In genomic region chr19:21749090-21749489, GRCh38 we compare ENCODE assay signal across 20 cellular contexts. TPM values are rescaled to one million over a fixed set of nuclear protein-coding genes. Genes with fewer than 3 reads are reported as not detected.
A peak's percentile ranks its signal among the peaks of the same experiment; 100 is the strongest.
DNase-seq lines count a peak whose midpoint lies in the region; ATAC-seq, FAIRE-seq and TF ChIP-seq lines count a peak whose summit lies in the region.
"Had no signal": no experiment of that assay in that cellular context is flagged by ENCODE, and none has a peak within 500 bp of the region (broad histone marks: within the 10 kb centered on the region; RNA-seq: fewer than 3 reads in every experiment).

No MANE protein-coding gene starts in this region.

- DNase-seq in ELR (ENCODE audit: low read depth) (peak; percentile 46), GM12878 (ENCODE audit: low read depth, low spot score) (no peak), trophoblast cell (no peak), cardiac septum (ENCODE audit: low spot score) (no peak), left ventricle myocardium inferior (no peak), mucosa of descending colon (no peak)
- DNase-seq: activated CD4-positive, alpha-beta T cell treated with anti-CD3 and anti-CD28 coated beads for 48 hours; activated CD8-positive, alpha-beta memory T cell treated with anti-CD3 and anti-CD28 coated beads, Interleukin-2, amount 50 U/mL, for 4 hours; activated effector memory CD4-positive, alpha-beta T cell treated with anti-CD3 and anti-CD28 coated beads, Interleukin-2, amount 50 U/mL, for 16 hours; CD8-positive, alpha-beta T cell; colonic mucosa; heart right ventricle; left ventricle myocardium superior; NCI-H146; NCI-H2171 treated with DMSO at 0.1 percent for 48 hours; NCI-H526 treated with DMSO at 0.1 percent for 48 hours; nephron progenitor cell; stimulated activated CD4-positive, alpha-beta T cell treated with anti-CD3 and anti-CD28 coated beads, Interleukin-2, amount 100 ng/mL, for 24 hours; transverse colon had no signal

- no peak overlapping the region for H3K18ac ChIP-seq in trophoblast cell (ENCODE audit: low read length)

- H3K9ac ChIP-seq in GM12878 (ENCODE audit: control insufficient read depth, insufficient read depth, low read length) = no peak overlapping the region
- H3K9ac ChIP-seq in trophoblast cell (ENCODE audit: low read length) = no peak overlapping the region

- TF ChIP-seq RAD21 in GM12878 (IDR thresholded peaks at IDR 0.05; ENCODE audit: insufficient read depth, low read depth, low read length) = no peak

- no peak overlapping the region for H3K4ac ChIP-seq in trophoblast cell (ENCODE audit: low read depth, low read length)

- no peak overlapping the region for H4K12ac ChIP-seq in trophoblast cell (ENCODE audit: low read depth, low read length)

- no peak overlapping the region for H2AK5ac ChIP-seq in trophoblast cell (ENCODE audit: low read length)

- peaks cover 4% of the 10 kb centered on the region; the same call in 2 of the 3 replicates for H3K9me3 ChIP-seq in GM12878 (replicated peaks; ENCODE audit: control insufficient read depth, insufficient read depth, low read length)
- no peaks in the 10 kb centered on the region for H3K9me3 ChIP-seq in trophoblast cell (ENCODE audit: insufficient read depth, low read depth, low read length)
- H3K9me3 ChIP-seq in left ventricle myocardium inferior (replicated peaks) = no peaks in the 10 kb centered on the region
- no peaks in the 10 kb centered on the region for H3K9me3 ChIP-seq in mucosa of descending colon
- H3K9me3 ChIP-seq: colonic mucosa had no signal

- H3K79me2 ChIP-seq in GM12878 (ENCODE audit: control insufficient read depth, insufficient read depth, low read length) = no peaks in the 10 kb centered on the region
- peaks cover 5% of the 10 kb centered on the region for H3K79me2 ChIP-seq in trophoblast cell (ENCODE audit: control insufficient read depth, insufficient read depth, low read length, poor library complexity)

- CTCF ChIA-PET in GM12878 (lab: Yijun Ruan, JAX) = no interaction called here

- TF ChIP-seq EP300 in GM12878 (IDR thresholded peaks at IDR 0.05; ENCODE audit: borderline replicate concordance in 1 of 2, control insufficient read depth in 1 of 2, low read depth in 2 of 2, low read length in 2 of 2) = no peak

- H3K27me3 ChIP-seq in GM12878 (replicated peaks in 1 of 2; ENCODE audit: control insufficient read depth in 2 of 2, insufficient read depth in 2 of 2, low read length in 1 of 2) (no peaks in the 10 kb centered on the region), trophoblast cell (ENCODE audit: insufficient read depth, low read length) (no peaks in the 10 kb centered on the region), left ventricle myocardium inferior (ENCODE audit: low read depth) (no peaks in the 10 kb centered on the region)
- H3K27me3 ChIP-seq: colonic mucosa, heart right ventricle, transverse colon had no signal

- no peak overlapping the region for H2BK120ac ChIP-seq in trophoblast cell (ENCODE audit: insufficient read depth, low read length, poor library complexity)

- no peak overlapping the region for H3K27ac ChIP-seq in GM12878 (ENCODE audit: control insufficient read depth, insufficient read depth)
- H3K27ac ChIP-seq in trophoblast cell (ENCODE audit: low read depth, low read length) = peak overlapping the region; percentile 64
- H3K27ac ChIP-seq in left ventricle myocardium inferior (replicated peaks) = no peak overlapping the region
- H3K27ac ChIP-seq: colonic mucosa, heart right ventricle, transverse colon had no signal

- RAD21 ChIA-PET in GM12878 (lab: Charles Lee; ENCODE audit: unreplicated experiment) = no interaction called here

- BruUV-seq in GM12878 (replicated peaks; lab: Mats Ljungman, UMichigan) = no TSS peak

- SMC1A ChIA-PET in GM12878 (lab: Charles Lee; ENCODE audit: uncharacterized antibody, unreplicated experiment) = no interaction called here

- H4K91ac ChIP-seq in trophoblast cell (ENCODE audit: low read depth, low read length) = no peak overlapping the region

- no peak overlapping the region for H2BK12ac ChIP-seq in trophoblast cell (ENCODE audit: low read length)

- peaks cover 7% of the 10 kb centered on the region for H3K79me1 ChIP-seq in trophoblast cell (ENCODE audit: low read length)

- no peak overlapping the region for H4K8ac ChIP-seq in trophoblast cell (ENCODE audit: low read depth, low read length)

- ATAC-seq in HG03432 (IDR thresholded peaks at IDR 0.05; ENCODE audit: unreplicated experiment) = peak; percentile 55
- no peak; the same call in 2 of the 3 replicates for ATAC-seq in GM12878
- no peak for ATAC-seq in mucosa of descending colon
- ATAC-seq: CD8-positive, alpha-beta T cell; heart right ventricle; left ventricle myocardium superior had no signal

- no peak for TF ChIP-seq CTCF in GM12878 (IDR thresholded peaks at IDR 0.05 in 2 of 3, conservative IDR thresholded peaks at IDR 0.05 in 1 of 3; ENCODE audit: control insufficient read depth in 2 of 3, extremely low read depth in 1 of 3, insufficient read depth in 1 of 3, low read depth in 3 of 3, low read length in 3 of 3)
- no peak for TF ChIP-seq CTCF in left ventricle myocardium inferior (IDR thresholded peaks at IDR 0.05; ENCODE audit: borderline replicate concordance)
- TF ChIP-seq CTCF in mucosa of descending colon (IDR thresholded peaks at IDR 0.05) = no peak

- H3K23ac ChIP-seq in trophoblast cell (ENCODE audit: low read length) = no peak overlapping the region

- FAIRE-seq in GM12878 (lab: Jason Lieb, UNC) = no peak

- in situ Hi-C loops in GM12878 (cut with MboI) = no loop called here

- no peaks in the 10 kb centered on the region for H4K20me1 ChIP-seq in GM12878 (ENCODE audit: control insufficient read depth, insufficient read depth)

- H3K4me1 ChIP-seq in GM12878 (ENCODE audit: control insufficient read depth, insufficient read depth, low read length) (no peaks in the 10 kb centered on the region), trophoblast cell (ENCODE audit: control insufficient read depth in 1 of 2, insufficient read depth in 2 of 2, low read length in 2 of 2) (peaks cover 16 to 22% of the 10 kb centered on the region in 2 experiments), left ventricle myocardium inferior (peaks cover 40% of the 10 kb centered on the region), mucosa of descending colon (ENCODE audit: low read depth) (no peaks in the 10 kb centered on the region)
- H3K4me1 ChIP-seq: colonic mucosa, transverse colon had no signal

- intact Hi-C loops in GM12878 (cut with micrococcal nuclease; ENCODE audit: unreplicated experiment) (no loop called here), cardiac septum (cut with DNase I) (no loop called here), left ventricle myocardium inferior (cut with micrococcal nuclease) (no loop called here), mucosa of descending colon (cut with DNase I, micrococcal nuclease) (no loop called here)

- H3K14ac ChIP-seq in trophoblast cell (ENCODE audit: low read length) = no peak overlapping the region

- H3K36me3 ChIP-seq in GM12878 (ENCODE audit: control insufficient read depth in 2 of 2, insufficient read depth in 2 of 2, low read length in 1 of 2) (peaks cover 4% of the 10 kb centered on the region in 2 experiments; a peak in 2 of 4 replicates), trophoblast cell (ENCODE audit: control insufficient read depth in 1 of 2, insufficient read depth in 2 of 2, low read length in 2 of 2) (peaks cover 11 to 14% of the 10 kb centered on the region in 2 experiments), left ventricle myocardium inferior (peaks cover 44% of the 10 kb centered on the region), mucosa of descending colon (ENCODE audit: low read depth) (peaks cover 7% of the 10 kb centered on the region)

- peak overlapping the region; percentile 73 for H2BK5ac ChIP-seq in trophoblast cell (ENCODE audit: low read depth, low read length, poor library complexity)

- 7% methylated on average over 4 of the region's 4 CpGs for WGBS in GM12878 (ENCODE audit: insufficient coverage, insufficient replicate concordance, low lambda C conversion rate, missing lambda C conversion rate)
- WGBS in trophoblast cell (ENCODE audit: extremely low coverage, insufficient coverage, insufficient read length) = no CpG with 5 or more reads among the region's 4 CpGs

- POLR2A ChIA-PET in GM12878 (lab: Charles Lee) = no interaction called here

- H2AFZ ChIP-seq in GM12878 (ENCODE audit: control insufficient read depth, low read depth, low read length) (no peak overlapping the region), trophoblast cell (ENCODE audit: insufficient read depth, low read length, poor library complexity) (no peak overlapping the region)

- no peak overlapping the region for H3K4me2 ChIP-seq in GM12878 (ENCODE audit: control insufficient read depth, insufficient read depth)
- no peak overlapping the region for H3K4me2 ChIP-seq in trophoblast cell (ENCODE audit: low read length)

- no peak for TF ChIP-seq POLR2A in GM12878 (IDR thresholded peaks at IDR 0.05; ENCODE audit: low read depth, low read length)

- no peak overlapping the region for H3K4me3 ChIP-seq in GM12878
- H3K4me3 ChIP-seq in trophoblast cell (ENCODE audit: low read depth, low read length) = no peak overlapping the region
- H3K4me3 ChIP-seq in left ventricle myocardium inferior = no peak overlapping the region
- no peak overlapping the region for H3K4me3 ChIP-seq in mucosa of descending colon
- H3K4me3 ChIP-seq: colonic mucosa, heart right ventricle, transverse colon had no signal

TF ChIP-seq in GM12878, 131 proteins besides CTCF, POLR2A, EP300 and RAD21 (continues in another document):
- peak; percentile 35 for TF ChIP-seq JUNB (IDR thresholded peaks at IDR 0.05)

RNA-seq across cellular contexts. Expression of gene ZNF100, which starts 18.3 kb away (rescaled TPM):
- 51.1 and 61.4 TPM in 2 replicates for total RNA-seq in GM12878 (2013; cell fraction: nucleolus; rRNA removed)
- total RNA-seq in GM12878 (2014; rRNA removed) = 8.9 and 11.8 TPM in 2 replicates
- total RNA-seq in GM12878 (2014; rRNA removed; fragmentation: Illumina TruSeq; extraction: Trizol) = 15.9 and 18.2 TPM in 2 replicates
- total RNA-seq in GM12878 (2021) = 14.6 and 15.4 TPM in 2 replicates
- polyA plus RNA-seq in GM12878 (2011; ENCODE audit: low read depth) = 3.6 TPM
- 14.1 and 22.8 TPM in 2 replicates for polyA plus RNA-seq in GM12878 (2011; rRNA removed)
- 4.7 and 5.1 TPM in 2 replicates for polyA plus RNA-seq in GM12878 (2011; cell fraction: cytosol; rRNA removed)
- polyA plus RNA-seq in GM12878 (2011; cell fraction: nucleus; rRNA removed) = 7.2 and 7.7 TPM in 2 replicates
- polyA plus RNA-seq in GM12878 (2012) = 3.8 and 3.9 TPM in 2 replicates
- polyA plus RNA-seq in GM12878 (2014; fragmentation: Illumina TruSeq; extraction: Trizol) = 14.7 and 20.7 TPM in 2 replicates
- polyA plus RNA-seq in GM12878 (2014; fragmentation: Nextera tagmentation; extraction: Ambion mirVana) = 1 to 10 TPM; 3.0 to 3.4 TPM
- polyA plus RNA-seq in GM12878 (2014; rRNA removed) = 5.7 and 7.0 TPM in 2 replicates
- polyA plus RNA-seq in GM12878 (2016; fragmentation: Nextera tagmentation; extraction: Ambion mirVana) = 1 to 10 TPM; 9.0 to 9.9 TPM
- 11.5 and 18.3 TPM in 2 replicates for polyA minus RNA-seq in GM12878 (2011; rRNA and poly(A)+ RNA removed)
- 6.3 and 8.2 TPM in 2 replicates for polyA minus RNA-seq in GM12878 (2011; cell fraction: cytosol; rRNA and poly(A)+ RNA removed)
- 5.9 and 13.2 TPM in 2 replicates for polyA minus RNA-seq in GM12878 (2011; cell fraction: nucleus; rRNA and poly(A)+ RNA removed)
- 10.2 and 10.4 TPM in 2 replicates for polyA plus RNA-seq in trophoblast cell (2013)
- 8.0 TPM for total RNA-seq in cardiac septum
- total RNA-seq in left ventricle myocardium inferior = 4.6 TPM
- 10 to 100 TPM in 2 of 3 donors, 1 to 10 TPM in 1; 6.3 to 13.3 (median 10.9) TPM for total RNA-seq in mucosa of descending colon
